Comparison of ENCODE assay signal across 11 cellular contexts in the genomic region with DNA sequence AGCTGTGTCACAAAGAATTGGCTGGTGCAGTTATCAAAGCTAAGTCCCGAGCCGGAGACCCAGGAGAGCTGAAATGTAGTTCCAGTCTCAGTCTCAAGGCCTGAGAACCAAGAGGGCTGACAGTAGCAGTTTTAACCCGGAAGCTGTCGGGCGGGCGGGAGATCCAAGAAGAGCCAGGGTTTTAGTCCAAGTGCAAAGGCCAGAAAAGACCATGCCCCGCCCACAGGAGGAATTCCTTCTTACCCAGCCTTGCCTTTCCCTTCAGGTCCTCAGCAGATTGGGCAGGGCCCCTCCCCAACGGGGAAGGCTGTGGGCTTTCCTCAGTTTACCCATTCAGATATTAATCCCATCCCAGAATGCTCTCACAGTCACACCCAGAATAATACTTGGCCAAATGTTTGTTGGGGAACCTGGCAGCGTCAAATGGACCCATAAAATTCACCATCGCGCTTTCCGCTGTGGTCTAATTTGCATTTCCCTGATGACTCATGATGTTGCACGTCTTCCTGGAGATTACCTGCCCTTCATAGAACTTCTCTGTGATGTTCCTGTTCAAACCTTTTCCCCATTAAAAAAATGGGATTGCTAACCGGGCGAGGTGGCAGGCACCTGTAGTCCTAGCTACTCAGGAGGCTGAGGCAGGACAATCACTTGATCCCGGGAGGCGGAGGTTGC. TPM values are rescaled to one million over a fixed set of nuclear protein-coding genes. Genes with fewer than 3 reads are reported as not detected.
DNase-seq lines count a peak whose midpoint lies in the region; ATAC-seq, FAIRE-seq and TF ChIP-seq lines count a peak whose summit lies in the region.
"Had no signal": no experiment of that assay in that cellular context is flagged by ENCODE, and none has a peak within 500 bp of the region (broad histone marks: within the 10 kb centered on the region; RNA-seq: fewer than 3 reads in every experiment).

No MANE protein-coding gene starts in this region.

- WGBS in prostate gland = 86% methylated on average over 17 of the region's 17 CpGs

- no peaks in the 10 kb centered on the region for H3K9me3 Mint-ChIP-seq in Caco-2 (ENCODE audit: unreplicated experiment)
- no peaks in the 10 kb centered on the region for H3K9me3 Mint-ChIP-seq in T-helper 1 cell treated with Interleukin-12 subunit alpha and Interleukin-12 subunit beta and Interleukin-4 antibody, amounts not matched to agents 30 μg/mL and 1 μg/mL, for 36 hours
- no peaks in the 10 kb centered on the region for H3K9me3 Mint-ChIP-seq in astrocyte (ENCODE audit: unreplicated experiment)
- no peaks in the 10 kb centered on the region for H3K9me3 Mint-ChIP-seq in natural killer cell treated with Interleukin-12 subunit alpha and Interleukin-12 subunit beta and Interleukin-15 and Interleukin-18, amount 100 ng/mL, for 72 hours

- H3K4me3 Mint-ChIP-seq in Caco-2 (ENCODE audit: unreplicated experiment) = no peak overlapping the region
- peak overlapping the region; percentile 33 for H3K4me3 Mint-ChIP-seq in T-helper 1 cell treated with Interleukin-12 subunit alpha and Interleukin-12 subunit beta and Interleukin-4 antibody, amounts not matched to agents 30 μg/mL and 1 μg/mL, for 36 hours
- H3K4me3 Mint-ChIP-seq in astrocyte (ENCODE audit: unreplicated experiment) = no peak overlapping the region
- H3K4me3 Mint-ChIP-seq in natural killer cell treated with Interleukin-12 subunit alpha and Interleukin-12 subunit beta and Interleukin-15 and Interleukin-18, amount 100 ng/mL, for 72 hours = peak overlapping the region; percentile 43

- H4K20me1 ChIP-seq in astrocyte (ENCODE audit: insufficient read depth, low read length) = peaks cover 72% of the 10 kb centered on the region

- H3K4me3 ChIP-seq in Caco-2 (ENCODE audit: low read depth, low read length) = no peak overlapping the region
- no peak overlapping the region for H3K4me3 ChIP-seq in astrocyte (ENCODE audit: insufficient read depth, low read depth, low read length)
- H3K4me3 ChIP-seq in prostate gland = no peak overlapping the region
- H3K4me3 ChIP-seq: right lobe of liver had no signal

- no peak overlapping the region for H3K4me2 ChIP-seq in astrocyte (ENCODE audit: low read length)

- POLR2A ChIA-PET in Caco-2 (lab: Charles Lee) = no interaction called here

- H3K27me3 ChIP-seq in Caco-2 (replicated peaks; ENCODE audit: control insufficient read depth, insufficient read depth, low read length) (no peaks in the 10 kb centered on the region), astrocyte (ENCODE audit: insufficient read depth, low read length) (no peaks in the 10 kb centered on the region), prostate gland (replicated peaks; ENCODE audit: insufficient read depth) (no peaks in the 10 kb centered on the region)
- H3K27me3 ChIP-seq: right lobe of liver had no signal

- no peaks in the 10 kb centered on the region; the same call in 1 of the 2 replicates for H3K36me3 ChIP-seq in Caco-2 (ENCODE audit: control insufficient read depth, insufficient read depth, low read length)
- no peaks in the 10 kb centered on the region for H3K36me3 ChIP-seq in astrocyte (ENCODE audit: insufficient read depth, low read length)
- H3K36me3 ChIP-seq in prostate gland = no peaks in the 10 kb centered on the region

- no peak overlapping the region for H2AFZ ChIP-seq in astrocyte (ENCODE audit: low read depth, low read length)

- intact Hi-C loops in Caco-2 (cut with micrococcal nuclease; ENCODE audit: unreplicated experiment) = no loop called here
- intact Hi-C loops in prostate gland (cut with DNase I) = no loop called here

- ATAC-seq in natural killer cell treated with Interleukin-12 subunit alpha and Interleukin-12 subunit beta and Interleukin-15 and Interleukin-18, amount 100 ng/mL, for 72 hours = no peak
- no peak for ATAC-seq in HG03025 (IDR thresholded peaks at IDR 0.05; ENCODE audit: low FRiP score, unreplicated experiment)
- ATAC-seq: right lobe of liver had no signal

- no peak overlapping the region for H3K27ac ChIP-seq in astrocyte (ENCODE audit: low read depth, low read length)
- no peak overlapping the region for H3K27ac ChIP-seq in prostate gland
- H3K27ac ChIP-seq: right lobe of liver had no signal

- TF ChIP-seq POLR2A in prostate gland (IDR thresholded peaks at IDR 0.05) = no peak

- DNase-seq in Caco-2 (no peak), astrocyte (ENCODE audit: low read depth) (no peak), prostate gland (ENCODE audit: low spot score) (no peak), GOT3 (lab: John Stamatoyannopoulos, UW) (no peak), NCI-H1930 (lab: John Stamatoyannopoulos, UW) (no peak)
- no peak for DNase-seq in natural killer cell treated with Interleukin-12 subunit alpha and Interleukin-12 subunit beta and Interleukin-15 and Interleukin-18, amount 100 ng/mL, for 72 hours (ENCODE audit: low spot score)
- DNase-seq: NCI-H524 had no signal

- H3K36me3 Mint-ChIP-seq in Caco-2 (ENCODE audit: insufficient read depth, unreplicated experiment) (peaks cover 53% of the 10 kb centered on the region), astrocyte (ENCODE audit: low read depth, unreplicated experiment) (peaks cover 6% of the 10 kb centered on the region)
- H3K36me3 Mint-ChIP-seq in T-helper 1 cell treated with Interleukin-12 subunit alpha and Interleukin-12 subunit beta and Interleukin-4 antibody, amounts not matched to agents 30 μg/mL and 1 μg/mL, for 36 hours (ENCODE audit: low read depth) = peaks cover 14% of the 10 kb centered on the region
- H3K36me3 Mint-ChIP-seq in natural killer cell treated with Interleukin-12 subunit alpha and Interleukin-12 subunit beta and Interleukin-15 and Interleukin-18, amount 100 ng/mL, for 72 hours = peaks cover 5% of the 10 kb centered on the region

- H3K4me1 Mint-ChIP-seq in Caco-2 (ENCODE audit: low read depth, unreplicated experiment) (peaks cover 21% of the 10 kb centered on the region), astrocyte (ENCODE audit: low read depth, unreplicated experiment) (peaks cover 35% of the 10 kb centered on the region)
- H3K4me1 Mint-ChIP-seq in T-helper 1 cell treated with Interleukin-12 subunit alpha and Interleukin-12 subunit beta and Interleukin-4 antibody, amounts not matched to agents 30 μg/mL and 1 μg/mL, for 36 hours (ENCODE audit: low read depth) = peaks cover 44% of the 10 kb centered on the region
- H3K4me1 Mint-ChIP-seq in natural killer cell treated with Interleukin-12 subunit alpha and Interleukin-12 subunit beta and Interleukin-15 and Interleukin-18, amount 100 ng/mL, for 72 hours (ENCODE audit: low read depth in 2 of 2) = peaks cover 48 to 63% of the 10 kb centered on the region in 2 donors

- H3K27me3 Mint-ChIP-seq in Caco-2 (ENCODE audit: insufficient read depth, unreplicated experiment) (no peaks in the 10 kb centered on the region), astrocyte (ENCODE audit: low read depth, unreplicated experiment) (no peaks in the 10 kb centered on the region)
- H3K27me3 Mint-ChIP-seq in T-helper 1 cell treated with Interleukin-12 subunit alpha and Interleukin-12 subunit beta and Interleukin-4 antibody, amounts not matched to agents 30 μg/mL and 1 μg/mL, for 36 hours (ENCODE audit: low read depth) = no peaks in the 10 kb centered on the region
- no peaks in the 10 kb centered on the region for H3K27me3 Mint-ChIP-seq in natural killer cell treated with Interleukin-12 subunit alpha and Interleukin-12 subunit beta and Interleukin-15 and Interleukin-18, amount 100 ng/mL, for 72 hours

- H3K79me2 ChIP-seq in astrocyte (ENCODE audit: insufficient read depth, low read length) = peaks cover 97% of the 10 kb centered on the region

- TF ChIP-seq CTCF in Caco-2 (IDR thresholded peaks at IDR 0.05; ENCODE audit: insufficient read depth in 1 of 2, low read depth in 1 of 2, low read length in 1 of 2, severe bottlenecking in 1 of 2, unreplicated experiment in 1 of 2) (no peak), astrocyte (IDR thresholded peaks at IDR 0.05; ENCODE audit: insufficient read depth, low read depth, low read length) (no peak), prostate gland (IDR thresholded peaks at IDR 0.05) (no peak)

- BruUV-seq in Caco-2 (replicated peaks; lab: Mats Ljungman, UMichigan) = no TSS peak

- H3K4me1 ChIP-seq in Caco-2 = peaks cover 10% of the 10 kb centered on the region
- peaks cover 23% of the 10 kb centered on the region for H3K4me1 ChIP-seq in astrocyte (ENCODE audit: insufficient read depth, low read length)
- peaks cover 3% of the 10 kb centered on the region for H3K4me1 ChIP-seq in prostate gland (replicated peaks)

- CTCF ChIA-PET in Caco-2 (lab: Charles Lee) = no interaction called here

- H3K9ac ChIP-seq in astrocyte (ENCODE audit: low read length) = no peak overlapping the region

- H3K9me3 ChIP-seq in Caco-2 (no peaks in the 10 kb centered on the region), astrocyte (ENCODE audit: insufficient read depth, low read depth, low read length) (no peaks in the 10 kb centered on the region), prostate gland (no peaks in the 10 kb centered on the region)
- H3K9me3 ChIP-seq: right lobe of liver had no signal

- H3K27ac Mint-ChIP-seq in Caco-2 (ENCODE audit: unreplicated experiment) = peak overlapping the region; percentile 63
- peak overlapping the region; percentile 42 for H3K27ac Mint-ChIP-seq in T-helper 1 cell treated with Interleukin-12 subunit alpha and Interleukin-12 subunit beta and Interleukin-4 antibody, amounts not matched to agents 30 μg/mL and 1 μg/mL, for 36 hours
- H3K27ac Mint-ChIP-seq in astrocyte (ENCODE audit: unreplicated experiment) = peak overlapping the region; percentile 72
- H3K27ac Mint-ChIP-seq in natural killer cell treated with Interleukin-12 subunit alpha and Interleukin-12 subunit beta and Interleukin-15 and Interleukin-18, amount 100 ng/mL, for 72 hours = peak overlapping the region in 1 of 2 donors; percentile 6

- no peak for FAIRE-seq in astrocyte (lab: Jason Lieb, UNC)
- FAIRE-seq: colon had no signal

RNA-seq across cellular contexts. Expression of a gene that starts 16.2 kb away (rescaled TPM):
- total RNA-seq in Caco-2 (2022) (81.1 and 89.3 TPM in 2 replicates), astrocyte (73.3 and 79.3 TPM in 2 replicates), prostate gland (100 to 1,000 TPM in 1 of 2 donors, 10 to 100 TPM in 1; 76.0 to 110 TPM)
- total RNA-seq in natural killer cell treated with Interleukin-12 subunit alpha and Interleukin-12 subunit beta and Interleukin-15 and Interleukin-18, amount 100 ng/mL, for 72 hours = 10 to 100 TPM; 60.1 to 93.7 TPM

RNA-seq across cellular contexts. Expression of a gene that starts 41.1 kb away (rescaled TPM):
- total RNA-seq in Caco-2 (2022) (26.3 and 27.4 TPM in 2 replicates), astrocyte (14.2 and 14.8 TPM in 2 replicates), prostate gland (10 to 100 TPM; 20.8 to 47.9 TPM)
- 10 to 100 TPM; 19.6 to 25.1 TPM for total RNA-seq in natural killer cell treated with Interleukin-12 subunit alpha and Interleukin-12 subunit beta and Interleukin-15 and Interleukin-18, amount 100 ng/mL, for 72 hours

RNA-seq across cellular contexts. Expression of a gene that starts 57.0 kb away (rescaled TPM):
- total RNA-seq in Caco-2 (2022) (184 TPM in 2 replicates), astrocyte (115 and 136 TPM in 2 replicates), prostate gland (100 to 1,000 TPM; 173 to 264 TPM)
- total RNA-seq in natural killer cell treated with Interleukin-12 subunit alpha and Interleukin-12 subunit beta and Interleukin-15 and Interleukin-18, amount 100 ng/mL, for 72 hours = 100 to 1,000 TPM; 109 to 245 TPM

Comparison
In these comparisons a context has a peak if more than half of its experiments do, and no peak if none do; other contexts are left out.
1. H3K4me3 Mint-ChIP-seq: peak in T-helper 1 cell treated with Interleukin-12 subunit alpha and Interleukin-12 subunit beta and Interleukin-4 antibody, amounts not matched to agents 30 μg/mL and 1 μg/mL, for 36 hours (single experiment) and natural killer cell treated with Interleukin-12 subunit alpha and Interleukin-12 subunit beta and Interleukin-15 and Interleukin-18, amount 100 ng/mL, for 72 hours (single experiment); none in Caco-2 (single experiment) and astrocyte (single experiment).